9 cellular contexts compared by ENCODE assay signal in the genomic region with DNA sequence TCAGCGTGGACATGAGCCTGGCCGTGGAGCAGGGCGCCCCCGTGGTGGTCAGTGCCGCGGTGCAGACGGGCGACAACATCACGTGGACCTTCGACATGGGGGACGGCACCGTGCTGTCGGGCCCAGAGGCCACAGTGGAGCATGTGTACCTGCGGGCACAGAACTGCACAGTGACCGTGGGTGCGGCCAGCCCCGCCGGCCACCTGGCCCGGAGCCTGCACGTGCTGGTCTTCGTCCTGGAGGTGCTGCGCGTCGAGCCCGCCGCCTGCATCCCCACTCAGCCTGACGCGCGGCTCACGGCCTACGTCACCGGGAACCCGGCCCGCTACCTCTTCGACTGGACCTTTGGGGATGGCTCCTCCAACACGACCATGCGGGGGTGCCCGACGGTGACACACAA. TPM values are rescaled to one million over a fixed set of nuclear protein-coding genes. Genes with fewer than 3 reads are reported as not detected.
A peak's percentile ranks its signal among the peaks of the same experiment; 100 is the strongest.
DNase-seq lines count a peak whose midpoint lies in the region; ATAC-seq, FAIRE-seq and TF ChIP-seq lines count a peak whose summit lies in the region.
"Not testable (repeated sequence)": the region's sequence is repeated elsewhere in the genome, so short reads cannot be mapped to it uniquely, and the experiment has no call there.
"Had no signal": no experiment of that assay in that cellular context is flagged by ENCODE, and none has a peak within 500 bp of the region (broad histone marks: within the 10 kb centered on the region; RNA-seq: fewer than 3 reads in every experiment).

No MANE protein-coding gene starts in this region.

- not testable (repeated sequence) for FAIRE-seq in HepG2 (lab: Jason Lieb, UNC)

- not testable (repeated sequence) for H3K4me2 ChIP-seq in HepG2 (ENCODE audit: low read depth, low read length)

- H3K27ac Mint-ChIP-seq in stimulated activated memory B cell treated with anti-CD40 and anti-IgM and Interleukin-4, amounts not matched to agents 10 μg/mL and 1 μg/mL and 100 μg/mL, for 72 hours, result not testable (repeated sequence)

- POLR2A ChIA-PET in Panc1 (lab: Charles Lee); HepG2 (lab: Yijun Ruan, JAX): not testable (repeated sequence)

- no CpG with 5 or more reads among the region's 39 CpGs for WGBS in HepG2 (ENCODE audit: low lambda C conversion rate)

- not testable (repeated sequence) for TF ChIP-seq EP300 in HepG2 (IDR thresholded peaks at IDR 0.05; ENCODE audit: low read depth in 2 of 2, low read length in 2 of 2); HepG2 (CRISPR knock-in tag; IDR thresholded peaks at IDR 0.05; ENCODE audit: borderline replicate concordance)

- TF ChIP-seq POLR2A in HepG2 (IDR thresholded peaks at IDR 0.05; ENCODE audit: insufficient read depth in 1 of 2, low read depth in 2 of 2, low read length in 2 of 2), result not testable (repeated sequence)

- H3K27ac ChIP-seq in Panc1 (ENCODE audit: low read length); HepG2 (ENCODE audit: extremely low read length, insufficient read depth, low read length); upper lobe of right lung: not testable (repeated sequence)

- TF ChIP-seq CTCF in Panc1 (IDR thresholded peaks at IDR 0.05); HepG2 (CRISPR knock-in tag; IDR thresholded peaks at IDR 0.05); upper lobe of right lung (IDR thresholded peaks at IDR 0.05): not testable (repeated sequence)

- H3K27me3 ChIP-seq in Panc1 (ENCODE audit: control insufficient read depth, insufficient read depth, low read length); HepG2 (ENCODE audit: control insufficient read depth in 1 of 2, insufficient read depth in 2 of 2, low read length in 2 of 2); upper lobe of right lung: not testable (repeated sequence)

- not testable (repeated sequence) for H3K4me3 ChIP-seq in Panc1 (ENCODE audit: low read depth in 2 of 2, low read length in 2 of 2); HepG2 (replicated peaks in 1 of 3; ENCODE audit: insufficient read depth in 1 of 3, low read depth in 2 of 3, low read length in 3 of 3); upper lobe of right lung

- in situ Hi-C loops in Panc1 (cut with HindIII; ENCODE audit: low pct_unique_long_range_greater_than_20kb, low sequenced_read_pairs); HepG2 (cut with HindIII; ENCODE audit: extremely low pct_ligation_motif_present, low pct_unique_long_range_greater_than_20kb): not testable (repeated sequence)

- not testable (repeated sequence) for H3K79me2 ChIP-seq in HepG2 (ENCODE audit: insufficient read depth, low read length)

- H3K4me3 Mint-ChIP-seq in stimulated activated memory B cell treated with anti-CD40 and anti-IgM and Interleukin-4, amounts not matched to agents 10 μg/mL and 1 μg/mL and 100 μg/mL, for 72 hours, result not testable (repeated sequence)

- not testable (repeated sequence) for H3K9me3 ChIP-seq in Panc1 (ENCODE audit: control insufficient read depth, insufficient read depth, low read depth, low read length); HepG2 (ENCODE audit: low read length); upper lobe of right lung

- intact Hi-C loops in Panc1 (cut with micrococcal nuclease; ENCODE audit: unreplicated experiment); Right ventricle myocardium inferior (cut with DNase I); left ventricle myocardium superior (cut with micrococcal nuclease); left colon (cut with DNase I, micrococcal nuclease); HepG2 (cut with micrococcal nuclease; ENCODE audit: unreplicated experiment); upper lobe of right lung (cut with DNase I): not testable (repeated sequence)

- H4K20me1 ChIP-seq in HepG2 (ENCODE audit: insufficient read depth, low read length), result not testable (repeated sequence)

- not testable (repeated sequence) for BruUV-seq in Panc1 (replicated peaks; lab: Mats Ljungman, UMichigan); HepG2 (replicated peaks; lab: Mats Ljungman, UMichigan)

- not testable (repeated sequence) for H3K4me1 Mint-ChIP-seq in stimulated activated memory B cell treated with anti-CD40 and anti-IgM and Interleukin-4, amounts not matched to agents 10 μg/mL and 1 μg/mL and 100 μg/mL, for 72 hours

- not testable (repeated sequence) for DNase-seq in Panc1 (ENCODE audit: low read depth, low spot score); Right ventricle myocardium inferior (ENCODE audit: missing footprints); left ventricle myocardium superior; left colon; HepG2 (ENCODE audit: low spot score); upper lobe of right lung

- TF ChIP-seq RAD21 in HepG2 (CRISPR knock-in tag; IDR thresholded peaks at IDR 0.05), result not testable (repeated sequence)

- not testable (repeated sequence) for H3K36me3 ChIP-seq in Panc1 (ENCODE audit: control insufficient read depth, insufficient read depth, low read length); HepG2 (replicated peaks in 1 of 2; ENCODE audit: control insufficient read depth in 1 of 2, insufficient read depth in 2 of 2, low read length in 2 of 2); upper lobe of right lung

- CTCF ChIA-PET in Panc1 (lab: Charles Lee); HepG2 (lab: Yijun Ruan, JAX; ENCODE audit: low intra/inter-chr PET ratio, low total read pairs): not testable (repeated sequence)

- 0 out of 2 replicates have a peak, but pooled peaks have one; percentile 9 for ATAC-seq in Panc1
- ATAC-seq in Right ventricle myocardium inferior, result peak; percentile 16
- peak; percentile 15 for ATAC-seq in left ventricle myocardium superior
- ATAC-seq in left colon, result peak; percentile 28
- ATAC-seq in HepG2, result peak; percentile 34
- peak; percentile 31 for ATAC-seq in stimulated activated memory B cell treated with anti-CD40 and anti-IgM and Interleukin-4, amounts not matched to agents 10 μg/mL and 1 μg/mL and 100 μg/mL, for 72 hours
- ATAC-seq in upper lobe of right lung, result peak; percentile 11

- H3K9ac ChIP-seq in HepG2 (ENCODE audit: insufficient read depth, low read depth, low read length), result not testable (repeated sequence)

- H2AFZ ChIP-seq in HepG2 (ENCODE audit: low read length), result not testable (repeated sequence)

- H3K9me3 Mint-ChIP-seq in stimulated activated memory B cell treated with anti-CD40 and anti-IgM and Interleukin-4, amounts not matched to agents 10 μg/mL and 1 μg/mL and 100 μg/mL, for 72 hours, result not testable (repeated sequence)

- H3K4me1 ChIP-seq in Panc1 (ENCODE audit: control insufficient read depth, insufficient read depth, low read length); HepG2 (ENCODE audit: insufficient read depth, low read length); upper lobe of right lung: not testable (repeated sequence)

- H3K27me3 Mint-ChIP-seq in stimulated activated memory B cell treated with anti-CD40 and anti-IgM and Interleukin-4, amounts not matched to agents 10 μg/mL and 1 μg/mL and 100 μg/mL, for 72 hours, result not testable (repeated sequence)

- H3K36me3 Mint-ChIP-seq in stimulated activated memory B cell treated with anti-CD40 and anti-IgM and Interleukin-4, amounts not matched to agents 10 μg/mL and 1 μg/mL and 100 μg/mL, for 72 hours, result not testable (repeated sequence)

RNA-seq across cellular contexts. Expression of gene NPIPA7, which starts 14.8 kb away (rescaled TPM):
- 5.6 TPM for total RNA-seq in Panc1 (2021; ENCODE audit: unreplicated experiment)
- 7.2 TPM for polyA plus RNA-seq in Panc1 (2012; ENCODE audit: insufficient read length)
- 3.0 TPM for total RNA-seq in Right ventricle myocardium inferior
- 2.9 TPM for total RNA-seq in left ventricle myocardium superior
- total RNA-seq in left colon, result 1 to 10 TPM; 1.4 to 3.6 TPM
- 4.8 and 11.0 TPM in 2 replicates for total RNA-seq in HepG2 (2016; rRNA removed; fragmentation: Illumina TruSeq; extraction: Trizol)
- 1.1 and 2.6 TPM in 2 replicates for total RNA-seq in HepG2 (2016; cell fraction: cytosol; rRNA removed; fragmentation: Illumina TruSeq; extraction: Trizol; ENCODE audit: low read depth)
- total RNA-seq in HepG2 (2016; cell fraction: insoluble cytoplasmic fraction; rRNA removed; fragmentation: Illumina TruSeq; extraction: Trizol), result 4.3 and 9.5 TPM in 2 replicates
- total RNA-seq in HepG2 (2016; cell fraction: membrane; rRNA removed; fragmentation: Illumina TruSeq; extraction: Trizol), result 4.0 and 4.2 TPM in 2 replicates
- total RNA-seq in HepG2 (2016; cell fraction: nucleus; rRNA removed; fragmentation: Illumina TruSeq; extraction: Trizol), result 4.9 and 17.0 TPM in 2 replicates
- 65.3 and 97.4 TPM in 2 replicates for polyA plus RNA-seq in HepG2 (2011; rRNA removed)
- polyA plus RNA-seq in HepG2 (2011; cell fraction: cytosol; rRNA removed), result 30.8 and 41.5 TPM in 2 replicates
- 91.0 and 119 TPM in 2 replicates for polyA plus RNA-seq in HepG2 (2011; cell fraction: nucleus; rRNA removed)
- polyA plus RNA-seq in HepG2 (2012), result 13.5 and 19.9 TPM in 2 replicates
- 3.9 and 4.4 TPM in 2 replicates for polyA plus RNA-seq in HepG2 (2016; cell fraction: cytosol; fragmentation: Illumina TruSeq; extraction: Trizol; ENCODE audit: low read depth)
- polyA plus RNA-seq in HepG2 (2016; cell fraction: insoluble cytoplasmic fraction; fragmentation: Illumina TruSeq; extraction: Trizol; ENCODE audit: low read depth), result 17.8 and 30.2 TPM in 2 replicates
- 7.8 and 8.1 TPM in 2 replicates for polyA plus RNA-seq in HepG2 (2016; cell fraction: membrane; fragmentation: Illumina TruSeq; extraction: Trizol; ENCODE audit: low read depth)
- 104 and 133 TPM in 2 replicates for polyA plus RNA-seq in HepG2 (2016; cell fraction: nucleus; fragmentation: Illumina TruSeq; extraction: Trizol; ENCODE audit: insufficient read depth, low read depth)
- polyA minus RNA-seq in HepG2 (2011; rRNA and poly(A)+ RNA removed; ENCODE audit: low replicate concordance), result 0.92 and 1.1 TPM in 2 replicates
- polyA minus RNA-seq in HepG2 (2011; cell fraction: cytosol; rRNA and poly(A)+ RNA removed), result 1.4 and 3.1 TPM in 2 replicates
- polyA minus RNA-seq in HepG2 (2011; cell fraction: nucleus; rRNA and poly(A)+ RNA removed), result 6.7 and 7.5 TPM in 2 replicates
- total RNA-seq in upper lobe of right lung, result 7.7 TPM
- polyA plus RNA-seq: CD14-positive monocyte; CD4-positive, CD25-positive, alpha-beta regulatory T cell had no signal
